Comparison of ENCODE assay signal across 12 cellular contexts in genomic region chr2:98500561-98500960, GRCh38.
"Had no signal": no experiment of that assay in that cellular context is flagged by ENCODE, and none has a peak within 500 bp of the region (broad histone marks: within the 10 kb centered on the region; RNA-seq: fewer than 3 reads in every experiment).

No MANE protein-coding gene starts in this region.

- ATAC-seq: esophagus mucosa, lower lobe of right lung, T-helper 17 cell had no signal

- H3K27ac Mint-ChIP-seq: mesothelial cell of epicardium; stimulated activated naive CD8-positive, alpha-beta T cell treated with anti-CD3 and anti-CD28 coated beads, Interleukin-15, Interleukin-2, amounts not matched to agents 100 ng/mL and 50 ng/mL, for 24 hours had no signal

- DNase-seq: activated CD4-positive, alpha-beta T cell treated with anti-CD3 and anti-CD28 coated beads, Interleukin-2, amount 50 U/mL, for 4 hours; activated CD8-positive, alpha-beta memory T cell treated with anti-CD3 and anti-CD28 coated beads, Interleukin-2, amount 50 U/mL, for 4 hours; activated naive CD4-positive, alpha-beta T cell treated with Interleukin-2 at 50 U/mL for 16 hours; amygdala; hypothalamus; lower lobe of right lung; stimulated activated CD4-positive, alpha-beta T cell treated with anti-CD3 and anti-CD28 coated beads, Interleukin-12 subunit alpha, Interleukin-12 subunit beta, amount 100 ng/mL, for 4 hours; T-helper 17 cell had no signal

- H3K9me3 ChIP-seq: lower lobe of right lung had no signal

- H3K27ac ChIP-seq: lower lobe of right lung had no signal

- H3K36me3 ChIP-seq: lower lobe of right lung had no signal

- H3K4me3 Mint-ChIP-seq: activated T-helper 1 cell treated with anti-CD3 and anti-CD28 coated beads, Interleukin-12 subunit alpha, Interleukin-12 subunit beta, Interleukin-2, Interleukin-4 antibody, amounts not matched to agents 30 ng/mL and 10 ng/mL and 1 ng/mL, durations not matched to agents 14 hours and 24 hours and 36 hours; mesothelial cell of epicardium; stimulated activated naive CD8-positive, alpha-beta T cell treated with anti-CD3 and anti-CD28 coated beads, Interleukin-15, Interleukin-2, amounts not matched to agents 100 ng/mL and 50 ng/mL, for 24 hours; T-helper 17 cell had no signal

- H3K27me3 Mint-ChIP-seq: stimulated activated naive CD8-positive, alpha-beta T cell treated with anti-CD3 and anti-CD28 coated beads, Interleukin-15, Interleukin-2, amounts not matched to agents 100 ng/mL and 50 ng/mL, for 24 hours; T-helper 17 cell had no signal

- H3K4me3 ChIP-seq: lower lobe of right lung had no signal
